ENCODE assay signal across 10 cellular contexts in the genomic region with DNA sequence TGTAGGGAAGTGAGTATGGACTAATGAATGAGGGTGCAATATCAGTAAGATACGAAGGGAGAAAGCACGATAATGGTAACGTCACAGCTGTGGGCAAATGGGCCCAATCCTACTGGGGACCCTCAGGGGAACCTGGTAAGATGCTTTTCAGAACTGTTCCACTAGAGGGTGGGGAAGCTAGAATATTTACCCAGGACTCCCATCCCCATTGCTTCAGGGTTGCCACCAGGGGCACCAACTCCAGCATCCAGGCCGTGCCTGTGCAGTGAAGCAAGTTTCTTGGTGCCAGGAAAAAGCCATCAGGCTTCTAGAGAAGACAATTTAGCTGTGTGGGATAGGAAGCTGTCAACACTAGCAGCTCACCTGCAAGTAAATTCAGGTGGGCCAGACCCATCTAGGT.
DNase-seq lines count a peak whose midpoint lies in the region; ATAC-seq and TF ChIP-seq lines count a peak whose summit lies in the region.
"Had no signal": no experiment of that assay in that cellular context is flagged by ENCODE, and none has a peak within 500 bp of the region (broad histone marks: within the 10 kb centered on the region; RNA-seq: fewer than 3 reads in every experiment).

No MANE protein-coding gene starts in this region.

- H3F3A ChIP-seq in DOHH2 (ENCODE audit: control insufficient read depth, insufficient read depth), result no peaks in the 10 kb centered on the region

- no peak overlapping the region for H3K4me2 ChIP-seq in DOHH2 (ENCODE audit: low read length)

- ATAC-seq in left lung (no peak), GM21717 (IDR thresholded peaks at IDR 0.05; ENCODE audit: unreplicated experiment) (no peak)

- H3K9me3 ChIP-seq in DOHH2 (ENCODE audit: control insufficient read depth, insufficient read depth, low read length) (no peaks in the 10 kb centered on the region), HAP-1 (no peaks in the 10 kb centered on the region), left lung (no peaks in the 10 kb centered on the region)

- in situ Hi-C loops in HAP-1 (cut with MboI; ENCODE audit: low sequenced_read_pairs), result no loop called here

- no peaks in the 10 kb centered on the region for H3K27me3 ChIP-seq in DOHH2 (ENCODE audit: control insufficient read depth, low read length)
- H3K27me3 ChIP-seq in HAP-1 (ENCODE audit: low read depth), result no peaks in the 10 kb centered on the region
- H3K27me3 ChIP-seq in left lung, result no peaks in the 10 kb centered on the region

- peak; percentile 16 for TF ChIP-seq CTCF in DOHH2 (IDR thresholded peaks at IDR 0.05; ENCODE audit: low read depth, low read length, poor library complexity, severe bottlenecking)
- no peak for TF ChIP-seq CTCF in left lung (IDR thresholded peaks at IDR 0.05)

- H3K36me3 ChIP-seq in DOHH2 (ENCODE audit: control insufficient read depth, low read length), result no peaks in the 10 kb centered on the region
- no peaks in the 10 kb centered on the region for H3K36me3 ChIP-seq in HAP-1 (replicated peaks)
- no peaks in the 10 kb centered on the region for H3K36me3 ChIP-seq in left lung

- DNase-seq in HAP-1 (ENCODE audit: low spot score in 2 of 2) (peak; percentile 9 to 16), SK-N-DZ (ENCODE audit: low spot score) (peak; percentile 45), islet precursor cell (peak; percentile 70), left lung (no peak), CD1c-positive myeloid dendritic cell (ENCODE audit: extremely low spot score) (no peak)
- no peak for DNase-seq in stimulated activated naive CD4-positive, alpha-beta T cell (lab: John Stamatoyannopoulos, UW)
- DNase-seq: activated T-cell treated with anti-CD3 and anti-CD28 coated beads for 4 hours, NCI-H1436 treated with DMSO at 0.1 percent for 48 hours had no signal

- H3K79me2 ChIP-seq in DOHH2 (ENCODE audit: control insufficient read depth, low read length), result no peaks in the 10 kb centered on the region

- H3K27ac ChIP-seq in DOHH2 (ENCODE audit: low read depth, low read length), result no peak overlapping the region
- no peak overlapping the region for H3K27ac ChIP-seq in left lung

- no peaks in the 10 kb centered on the region for H3K9me2 ChIP-seq in DOHH2 (replicated peaks; ENCODE audit: control insufficient read depth, low read length)

- intact Hi-C loops in left lung (cut with DNase I), result no loop called here

- H3K4me1 ChIP-seq in DOHH2 (ENCODE audit: control insufficient read depth, low read length), result no peaks in the 10 kb centered on the region
- no peaks in the 10 kb centered on the region for H3K4me1 ChIP-seq in HAP-1
- no peaks in the 10 kb centered on the region for H3K4me1 ChIP-seq in left lung

- H3K4me3 ChIP-seq in DOHH2 (ENCODE audit: low read length) (no peak overlapping the region), HAP-1 (no peak overlapping the region), left lung (no peak overlapping the region)

- H4K20me1 ChIP-seq in DOHH2 (ENCODE audit: control insufficient read depth, insufficient read depth, low read depth, low read length), result no peaks in the 10 kb centered on the region

Comparison
In these comparisons a context has a peak if more than half of its experiments do, and no peak if none do; other contexts are left out.
1. DNase-seq: peak in HAP-1 (2 of 2), SK-N-DZ (single experiment) and islet precursor cell (single experiment); none in left lung (0 of 2), stimulated activated naive CD4-positive, alpha-beta T cell (0 of 6) and CD1c-positive myeloid dendritic cell (single experiment).